16 cellular contexts compared by ENCODE assay signal in genomic region chr9:108040783-108041182, GRCh38.
DNase-seq lines count a peak whose midpoint lies in the region; ATAC-seq, FAIRE-seq and TF ChIP-seq lines count a peak whose summit lies in the region.
"Had no signal": no experiment of that assay in that cellular context is flagged by ENCODE, and none has a peak within 500 bp of the region (broad histone marks: within the 10 kb centered on the region; RNA-seq: fewer than 3 reads in every experiment).

No MANE protein-coding gene starts in this region.

- TF ChIP-seq POLR2A in endothelial cell of umbilical vein (IDR thresholded peaks at IDR 0.05; ENCODE audit: low read depth, low read length) = no peak

- no peaks in the 10 kb centered on the region for H3K9me3 ChIP-seq in endothelial cell of umbilical vein (replicated peaks; ENCODE audit: control insufficient read depth, insufficient read depth, low read length)
- H3K9me3 ChIP-seq in osteoblast (ENCODE audit: low read depth, low read length) = peaks cover 4% of the 10 kb centered on the region
- H3K9me3 ChIP-seq: pancreas, thoracic aorta had no signal

- H4K20me1 ChIP-seq in endothelial cell of umbilical vein (replicated peaks; ENCODE audit: control insufficient read depth, extremely low read depth, insufficient read depth, low read length) = no peaks in the 10 kb centered on the region
- no peaks in the 10 kb centered on the region for H4K20me1 ChIP-seq in osteoblast (ENCODE audit: insufficient read depth, low read length)

- no peak overlapping the region for H3K9ac ChIP-seq in endothelial cell of umbilical vein (replicated peaks; ENCODE audit: extremely low read depth, insufficient read depth, low read length)

- ATAC-seq in HG03039 (IDR thresholded peaks at IDR 0.05; ENCODE audit: unreplicated experiment) = no peak
- no peak for ATAC-seq in HG03378 (IDR thresholded peaks at IDR 0.05; ENCODE audit: unreplicated experiment)
- ATAC-seq: activated CD4-positive, CD25-positive, alpha-beta regulatory T cell treated with anti-CD3 and anti-CD28 coated beads, Interleukin-2, amount 50 U/mL, for 24 hours; T-cell had no signal

- TF ChIP-seq CTCF in endothelial cell of umbilical vein (IDR thresholded peaks at IDR 0.05; ENCODE audit: extremely low read depth in 1 of 2, insufficient read depth in 1 of 2, low read depth in 1 of 2, low read length in 2 of 2) (no peak), osteoblast (IDR thresholded peaks at IDR 0.05; ENCODE audit: extremely low read depth, low read depth, low read length) (no peak)

- CTCF ChIA-PET in endothelial cell of umbilical vein (lab: Charles Lee) = interaction anchor here (1.2 to 3.2 kb wide), 2 partner anchors 14 to 231 kb away, joined by 3 to 17 read pairs; no protein-coding TSS in a partner anchor

- peak; percentile 74 for FAIRE-seq in RCC 7860 (lab: Jason Lieb, UNC)
- FAIRE-seq in endothelial cell of umbilical vein (lab: Jason Lieb, UNC) = no peak
- FAIRE-seq: pancreas had no signal

- H2AFZ ChIP-seq in endothelial cell of umbilical vein (ENCODE audit: low read depth, low read length) (peak overlapping the region; percentile 56), osteoblast (ENCODE audit: low read length) (no peak overlapping the region)

- POLR2A ChIA-PET in endothelial cell of umbilical vein (lab: Charles Lee) = no interaction called here

- intact Hi-C loops in endothelial cell of umbilical vein (cut with micrococcal nuclease) = no loop called here

- H3K79me2 ChIP-seq in endothelial cell of umbilical vein (ENCODE audit: control insufficient read depth, insufficient read depth, low read length) (no peaks in the 10 kb centered on the region), osteoblast (ENCODE audit: insufficient read depth, low read length) (no peaks in the 10 kb centered on the region)

- H3K36me3 ChIP-seq in endothelial cell of umbilical vein (ENCODE audit: control insufficient read depth in 2 of 2, extremely low read depth in 1 of 2, insufficient read depth in 2 of 2, low read length in 2 of 2) (no peaks in the 10 kb centered on the region), osteoblast (ENCODE audit: insufficient read depth, low read length) (no peaks in the 10 kb centered on the region)
- H3K36me3 ChIP-seq: pancreas, thoracic aorta had no signal

- H3K27ac ChIP-seq in endothelial cell of umbilical vein (ENCODE audit: insufficient read depth, low read depth, low read length) = peak overlapping the region; percentile 13
- no peak overlapping the region for H3K27ac ChIP-seq in osteoblast (ENCODE audit: low read depth, low read length)
- H3K27ac ChIP-seq: pancreas, thoracic aorta had no signal

- H3K4me2 ChIP-seq in endothelial cell of umbilical vein (ENCODE audit: insufficient read depth, low read length) (no peak overlapping the region), osteoblast (ENCODE audit: insufficient read depth, low read length) (no peak overlapping the region)

- no TSS peak for BruUV-seq in endothelial cell of umbilical vein (replicated peaks; lab: Mats Ljungman, UMichigan)

- H3K27me3 ChIP-seq in endothelial cell of umbilical vein (ENCODE audit: control insufficient read depth in 2 of 2, insufficient read depth in 2 of 2, low read length in 2 of 2) (no peaks in the 10 kb centered on the region), osteoblast (ENCODE audit: insufficient read depth, low read length) (no peaks in the 10 kb centered on the region)
- H3K27me3 ChIP-seq: pancreas had no signal

- peaks cover 12% of the 10 kb centered on the region for H3K4me1 ChIP-seq in endothelial cell of umbilical vein (ENCODE audit: control insufficient read depth, extremely low read depth, insufficient read depth, low read length)
- H3K4me1 ChIP-seq in osteoblast (ENCODE audit: insufficient read depth, low read length) = peaks cover 12% of the 10 kb centered on the region
- H3K4me1 ChIP-seq: pancreas had no signal

- H3K4me3 ChIP-seq in endothelial cell of umbilical vein (replicated peaks in 1 of 3; ENCODE audit: insufficient read depth in 1 of 3, low read depth in 1 of 3, low read length in 3 of 3) (no peak overlapping the region), osteoblast (ENCODE audit: insufficient read depth, low read length) (no peak overlapping the region)
- H3K4me3 ChIP-seq: pancreas, thoracic aorta had no signal

- no peaks in the 10 kb centered on the region for H3K9me1 ChIP-seq in endothelial cell of umbilical vein (replicated peaks; ENCODE audit: control insufficient read depth, extremely low read depth, insufficient read depth, low read length)

- DNase-seq in EH (ENCODE audit: low read depth) = peak; percentile 62
- peak; percentile 87 for DNase-seq in RCC 7860 (ENCODE audit: low spot score)
- no peak for DNase-seq in endothelial cell of umbilical vein (ENCODE audit: low read depth, low spot score)
- DNase-seq in osteoblast (ENCODE audit: insufficient read length, low spot score, missing footprints) = peak; percentile 22
- DNase-seq in HT-29 (ENCODE audit: low spot score) = no peak
- DNase-seq in globus pallidus (ENCODE audit: low spot score) = no peak
- DNase-seq: activated CD8-positive, alpha-beta memory T cell treated with anti-CD3 and anti-CD28 coated beads, Interleukin-2, amount 50 U/mL, for 4 hours; midbrain; NCI-H1105; NCI-H446; pancreas; T-cell had no signal

- dilution Hi-C loops in endothelial cell of umbilical vein (cut with MboI; ENCODE audit: extremely low pct_ligation_motif_present, low sequenced_read_pairs) = no loop called here

TF ChIP-seq in endothelial cell of umbilical vein, 7 proteins besides CTCF, POLR2A, EP300 and RAD21:
- TF ChIP-seq JUN (IDR thresholded peaks at IDR 0.05; ENCODE audit: borderline replicate concordance, insufficient read depth, insufficient read length, low read depth) = no peak
- no peak for TF ChIP-seq MYC (IDR thresholded peaks at IDR 0.05; ENCODE audit: low read depth, low read length)
- no peak for TF ChIP-seq POLR2AphosphoS5 (IDR thresholded peaks at IDR 0.05; ENCODE audit: insufficient read depth, low read depth, low read length)
- no peak for TF ChIP-seq MAX (IDR thresholded peaks at IDR 0.05; ENCODE audit: insufficient read depth, insufficient read length)
- peak; percentile 42 for TF ChIP-seq FOS (IDR thresholded peaks at IDR 0.05; ENCODE audit: borderline replicate concordance, insufficient read depth, low read length)
- TF ChIP-seq GATA2 (IDR thresholded peaks at IDR 0.05; ENCODE audit: insufficient read depth, insufficient read length, low read depth, low read length) = peak; percentile 81
- no peak for TF ChIP-seq EZH2 (IDR thresholded peaks at IDR 0.05; ENCODE audit: borderline replicate concordance, low read depth, low read length, severe bottlenecking)

Comparison
In these comparisons a context has a peak if more than half of its experiments do, and no peak if none do; other contexts are left out.
1. DNase-seq: peak in EH (single experiment), RCC 7860 (single experiment) and osteoblast (single experiment); none in endothelial cell of umbilical vein (single experiment), HT-29 (single experiment) and globus pallidus (single experiment).